ENCODE assay signal across 20 cellular contexts in genomic region chr21:39142972-39143371, GRCh38. TPM values are rescaled to one million over a fixed set of nuclear protein-coding genes. Genes with fewer than 3 reads are reported as not detected.
A peak's percentile ranks its signal among the peaks of the same experiment; 100 is the strongest.
DNase-seq lines count a peak whose midpoint lies in the region; ATAC-seq, FAIRE-seq and TF ChIP-seq lines count a peak whose summit lies in the region.
"Had no signal": no experiment of that assay in that cellular context is flagged by ENCODE, and none has a peak within 500 bp of the region (broad histone marks: within the 10 kb centered on the region; RNA-seq: fewer than 3 reads in every experiment).

No MANE protein-coding gene starts in this region.

- intact Hi-C loops in endothelial cell of umbilical vein (cut with micrococcal nuclease) = no loop called here
- intact Hi-C loops in CD8-positive, alpha-beta T cell (cut with DNase I, micrococcal nuclease) = loop anchor here in 1 of 2 experiments (5.0 kb wide), 1 partner anchor 926 kb away; no protein-coding TSS in a partner anchor

- H3K27me3 ChIP-seq in astrocyte (ENCODE audit: insufficient read depth, low read length) (no peaks in the 10 kb centered on the region), endothelial cell of umbilical vein (ENCODE audit: control insufficient read depth in 2 of 2, insufficient read depth in 2 of 2, low read length in 2 of 2) (no peaks in the 10 kb centered on the region)
- H3K27me3 ChIP-seq in CD8-positive, alpha-beta T cell (ENCODE audit: insufficient read depth, low read length) = no peaks in the 10 kb centered on the region

- H3K27ac ChIP-seq in astrocyte (ENCODE audit: low read depth, low read length) (no peak overlapping the region), endothelial cell of umbilical vein (ENCODE audit: insufficient read depth, low read depth, low read length) (no peak overlapping the region)
- no peak overlapping the region for H3K27ac ChIP-seq in CD8-positive, alpha-beta T cell (ENCODE audit: low read depth, low read length)
- H3K27ac ChIP-seq: A549, C4-2B, GM23248 had no signal

- H3K9me1 ChIP-seq in endothelial cell of umbilical vein (replicated peaks; ENCODE audit: control insufficient read depth, extremely low read depth, insufficient read depth, low read length) = no peaks in the 10 kb centered on the region

- no peak overlapping the region for H3K4me3 Mint-ChIP-seq in astrocyte (ENCODE audit: unreplicated experiment)
- no peak overlapping the region for H3K4me3 Mint-ChIP-seq in nephron progenitor cell
- H3K4me3 Mint-ChIP-seq in CD8-positive, alpha-beta T cell = no peak overlapping the region
- H3K4me3 Mint-ChIP-seq: CD4-positive, CD25-positive, alpha-beta regulatory T cell; CD8-positive, alpha-beta memory T cell; H9 had no signal

- no TSS peak for BruUV-seq in endothelial cell of umbilical vein (replicated peaks; lab: Mats Ljungman, UMichigan)

- no peak for TF ChIP-seq POLR2A in endothelial cell of umbilical vein (IDR thresholded peaks at IDR 0.05; ENCODE audit: low read depth, low read length)

- H3K36me3 ChIP-seq in astrocyte (ENCODE audit: insufficient read depth, low read length) = no peaks in the 10 kb centered on the region
- no peaks in the 10 kb centered on the region for H3K36me3 ChIP-seq in endothelial cell of umbilical vein (ENCODE audit: control insufficient read depth in 2 of 2, extremely low read depth in 1 of 2, insufficient read depth in 2 of 2, low read length in 2 of 2)
- H3K36me3 ChIP-seq in CD8-positive, alpha-beta T cell (ENCODE audit: insufficient read depth, low read length) = no peaks in the 10 kb centered on the region

- H3K9ac ChIP-seq in astrocyte (ENCODE audit: low read length) = no peak overlapping the region
- no peak overlapping the region for H3K9ac ChIP-seq in endothelial cell of umbilical vein (replicated peaks; ENCODE audit: extremely low read depth, insufficient read depth, low read length)
- H3K9ac ChIP-seq: GM23248 had no signal

- DNase-seq in HT1080 (ENCODE audit: low read depth) = peak; percentile 24
- DNase-seq in astrocyte (ENCODE audit: low read depth) = no peak
- DNase-seq in endothelial cell of umbilical vein (ENCODE audit: low read depth, low spot score) = no peak
- DNase-seq in nephron progenitor cell = no peak
- DNase-seq in CD8-positive, alpha-beta T cell = no peak
- DNase-seq in nucleus accumbens (lab: John Stamatoyannopoulos, UW) = no peak
- no peak for DNase-seq in GM19239 (ENCODE audit: insufficient read length, low spot score)
- DNase-seq: 8988T; CD4-positive, CD25-positive, alpha-beta regulatory T cell; CD8-positive, alpha-beta memory T cell; DMS53; DMS79 treated with DMSO at 0.1 percent for 48 hours; GF-D8; GM23248; H9 had no signal

- no peaks in the 10 kb centered on the region for H3K4me1 ChIP-seq in astrocyte (ENCODE audit: insufficient read depth, low read length)
- no peaks in the 10 kb centered on the region for H3K4me1 ChIP-seq in endothelial cell of umbilical vein (ENCODE audit: control insufficient read depth, extremely low read depth, insufficient read depth, low read length)
- H3K4me1 ChIP-seq in CD8-positive, alpha-beta T cell (ENCODE audit: insufficient read depth, low read length) = no peaks in the 10 kb centered on the region

- H3K4me1 Mint-ChIP-seq in astrocyte (ENCODE audit: low read depth, unreplicated experiment) (peaks cover 7% of the 10 kb centered on the region), nephron progenitor cell (peaks cover 20% of the 10 kb centered on the region)
- no peaks in the 10 kb centered on the region for H3K4me1 Mint-ChIP-seq in CD8-positive, alpha-beta T cell (ENCODE audit: low read depth)
- H3K4me1 Mint-ChIP-seq: CD4-positive, CD25-positive, alpha-beta regulatory T cell; CD8-positive, alpha-beta memory T cell had no signal

- H3K9me3 ChIP-seq in astrocyte (ENCODE audit: insufficient read depth, low read depth, low read length) (no peaks in the 10 kb centered on the region), endothelial cell of umbilical vein (replicated peaks; ENCODE audit: control insufficient read depth, insufficient read depth, low read length) (no peaks in the 10 kb centered on the region)
- no peaks in the 10 kb centered on the region for H3K9me3 ChIP-seq in CD8-positive, alpha-beta T cell (ENCODE audit: low read length)
- H3K9me3 ChIP-seq: A549 had no signal

- H3K4me3 ChIP-seq in astrocyte (ENCODE audit: insufficient read depth, low read depth, low read length) (no peak overlapping the region), endothelial cell of umbilical vein (replicated peaks in 1 of 3; ENCODE audit: insufficient read depth in 1 of 3, low read depth in 1 of 3, low read length in 3 of 3) (no peak overlapping the region)
- H3K4me3 ChIP-seq in CD8-positive, alpha-beta T cell (ENCODE audit: low read depth, low read length) = no peak overlapping the region
- H3K4me3 ChIP-seq: A549, GM23248 had no signal

- TF ChIP-seq CTCF in astrocyte (IDR thresholded peaks at IDR 0.05; ENCODE audit: insufficient read depth, low read depth, low read length) = no peak
- no peak for TF ChIP-seq CTCF in endothelial cell of umbilical vein (IDR thresholded peaks at IDR 0.05; ENCODE audit: extremely low read depth in 1 of 2, insufficient read depth in 1 of 2, low read depth in 1 of 2, low read length in 2 of 2)
- no peak for TF ChIP-seq CTCF in nephron progenitor cell (IDR thresholded peaks at IDR 0.05)
- TF ChIP-seq CTCF in CD8-positive, alpha-beta T cell (IDR thresholded peaks at IDR 0.05) = no peak

- no peak for FAIRE-seq in astrocyte (lab: Jason Lieb, UNC)
- no peak for FAIRE-seq in endothelial cell of umbilical vein (lab: Jason Lieb, UNC)
- FAIRE-seq in GM19239 (lab: Jason Lieb, UNC) = no peak
- FAIRE-seq: A549, GM12891 had no signal

- no peak for ATAC-seq in CD8-positive, alpha-beta T cell
- ATAC-seq in esophagus mucosa = no peak
- ATAC-seq: A549, HCT116 had no signal

- no peaks in the 10 kb centered on the region for H4K20me1 ChIP-seq in astrocyte (ENCODE audit: insufficient read depth, low read length)
- H4K20me1 ChIP-seq in endothelial cell of umbilical vein (replicated peaks; ENCODE audit: control insufficient read depth, extremely low read depth, insufficient read depth, low read length) = no peaks in the 10 kb centered on the region

- POLR2A ChIA-PET in endothelial cell of umbilical vein (lab: Charles Lee) = no interaction called here
- POLR2A ChIA-PET in CD8-positive, alpha-beta T cell (lab: Charles Lee) = no interaction called here

- H3K4me2 ChIP-seq in astrocyte (ENCODE audit: low read length) (no peak overlapping the region), endothelial cell of umbilical vein (ENCODE audit: insufficient read depth, low read length) (no peak overlapping the region)
- H3K4me2 ChIP-seq: A549 had no signal

- CTCF ChIA-PET in endothelial cell of umbilical vein (lab: Charles Lee) = no interaction called here
- CTCF ChIA-PET in CD8-positive, alpha-beta T cell (lab: Charles Lee) = no interaction called here

- H3K79me2 ChIP-seq in astrocyte (ENCODE audit: insufficient read depth, low read length) (no peaks in the 10 kb centered on the region), endothelial cell of umbilical vein (ENCODE audit: control insufficient read depth, insufficient read depth, low read length) (no peaks in the 10 kb centered on the region)

- H3K9me3 Mint-ChIP-seq in astrocyte (ENCODE audit: unreplicated experiment) (peaks cover 15% of the 10 kb centered on the region), nephron progenitor cell (peaks cover 24% of the 10 kb centered on the region)
- H3K9me3 Mint-ChIP-seq in CD8-positive, alpha-beta T cell = no peaks in the 10 kb centered on the region

- H3K27ac Mint-ChIP-seq in astrocyte (ENCODE audit: unreplicated experiment) = peak overlapping the region; percentile 72
- H3K27ac Mint-ChIP-seq in nephron progenitor cell = peak overlapping the region; percentile 40
- no peak overlapping the region for H3K27ac Mint-ChIP-seq in CD8-positive, alpha-beta T cell
- H3K27ac Mint-ChIP-seq: CD4-positive, CD25-positive, alpha-beta regulatory T cell; CD8-positive, alpha-beta memory T cell; H9 had no signal

- dilution Hi-C loops in endothelial cell of umbilical vein (cut with MboI; ENCODE audit: extremely low pct_ligation_motif_present, low sequenced_read_pairs) = no loop called here

- H3K27me3 Mint-ChIP-seq in astrocyte (ENCODE audit: low read depth, unreplicated experiment) (peaks cover 4% of the 10 kb centered on the region), nephron progenitor cell (ENCODE audit: low read depth, poor library complexity) (no peaks in the 10 kb centered on the region)
- peaks cover 2% of the 10 kb centered on the region for H3K27me3 Mint-ChIP-seq in CD8-positive, alpha-beta T cell (ENCODE audit: low read depth)

- H3K36me3 Mint-ChIP-seq in astrocyte (ENCODE audit: low read depth, unreplicated experiment) (no peaks in the 10 kb centered on the region), nephron progenitor cell (ENCODE audit: low read depth) (peaks cover 9% of the 10 kb centered on the region)
- no peaks in the 10 kb centered on the region for H3K36me3 Mint-ChIP-seq in CD8-positive, alpha-beta T cell
- H3K36me3 Mint-ChIP-seq: CD4-positive, CD25-positive, alpha-beta regulatory T cell; CD8-positive, alpha-beta memory T cell had no signal

- H2AFZ ChIP-seq in astrocyte (ENCODE audit: low read depth, low read length) (no peak overlapping the region), endothelial cell of umbilical vein (ENCODE audit: low read depth, low read length) (no peak overlapping the region)
- H2AFZ ChIP-seq: GM23248 had no signal

TF ChIP-seq in endothelial cell of umbilical vein, 7 proteins besides CTCF, POLR2A, EP300 and RAD21:
- peak; percentile 8 for TF ChIP-seq FOS (IDR thresholded peaks at IDR 0.05; ENCODE audit: borderline replicate concordance, insufficient read depth, low read length)
- TF ChIP-seq MAX (IDR thresholded peaks at IDR 0.05; ENCODE audit: insufficient read depth, insufficient read length) = no peak
TF ChIP-seq in endothelial cell of umbilical vein: peak in this region for 1.

RNA-seq across cellular contexts. Expression of gene PSMG1, which starts 40.3 kb away (rescaled TPM):
- total RNA-seq in HT1080 (2014; rRNA removed; shearing (Covaris generic)) = 157 and 169 TPM in 2 replicates
- polyA plus RNA-seq in HT1080 (2015; cell fraction: cytosol; rRNA removed) = 81.3 and 88.4 TPM in 2 replicates
- polyA plus RNA-seq in HT1080 (2015; cell fraction: nucleus; rRNA removed) = 52.5 and 60.4 TPM in 2 replicates
- total RNA-seq in astrocyte (58.8 and 61.9 TPM in 2 replicates), endothelial cell of umbilical vein (66.3 and 75.9 TPM in 2 replicates), esophagus mucosa (55.9 TPM)
- 34.9 and 43.2 TPM in 2 replicates for polyA plus RNA-seq in endothelial cell of umbilical vein
- polyA plus RNA-seq in endothelial cell of umbilical vein (2011; cell fraction: cytosol; rRNA removed) = 63.4 and 68.1 TPM in 2 replicates
- 36.9 and 43.7 TPM in 2 replicates for polyA plus RNA-seq in endothelial cell of umbilical vein (2011; cell fraction: nucleus; rRNA removed)
- polyA plus RNA-seq in endothelial cell of umbilical vein (2012) = 67.4 and 113 TPM in 2 replicates
- 14.5 and 21.4 TPM in 2 replicates for polyA minus RNA-seq in endothelial cell of umbilical vein
- 39.4 TPM for polyA minus RNA-seq in endothelial cell of umbilical vein (2011; cell fraction: cytosol; rRNA and poly(A)+ RNA removed)
- polyA minus RNA-seq in endothelial cell of umbilical vein (2011; cell fraction: nucleus; rRNA and poly(A)+ RNA removed) = 18.5 TPM in 2 replicates
- total RNA-seq in CD8-positive, alpha-beta T cell = 1 to 10 TPM; 4.7 to 6.8 TPM
